Comparison of ENCODE assay signal across 8 cellular contexts in genomic region chr1:8816306-8816705, GRCh38. TPM values are rescaled to one million over a fixed set of nuclear protein-coding genes. Genes with fewer than 3 reads are reported as not detected.
DNase-seq lines count a peak whose midpoint lies in the region; ATAC-seq, FAIRE-seq and TF ChIP-seq lines count a peak whose summit lies in the region.

No MANE protein-coding gene starts in this region.

- CTCF ChIA-PET in CD8-positive, alpha-beta memory T cell (lab: Charles Lee): interaction anchor here (1.6 kb wide), 1 partner anchor 34 kb away, joined by 4 read pairs; no protein-coding TSS in a partner anchor

- peaks cover 37 to 54% (median 48%) of the 10 kb centered on the region in 3 donors for H3K4me1 Mint-ChIP-seq in CD8-positive, alpha-beta memory T cell

- no peaks in the 10 kb centered on the region; the same call in 1 of the 2 replicates for H4K20me1 ChIP-seq in KMS-11 (ENCODE audit: insufficient read depth)

- intact Hi-C loops in aorta (cut with DNase I) (no loop called here), pancreas (cut with DNase I) (no loop called here), mucosa of descending colon (cut with DNase I, micrococcal nuclease) (no loop called here)

- no peak overlapping the region for H2AK5ac ChIP-seq in mesendoderm (ENCODE audit: low read length)

- peak overlapping the region; percentile 93 for H3K27ac ChIP-seq in CD8-positive, alpha-beta memory T cell (ENCODE audit: low read depth, low read length)
- H3K27ac ChIP-seq in KMS-11 (no peak overlapping the region), mesendoderm (ENCODE audit: low read depth, low read length) (no peak overlapping the region), aorta (ENCODE audit: low read depth in 1 of 2, low read length in 2 of 2) (no peak overlapping the region), pancreas (peak overlapping the region in 2 of 4 donors; percentile 88 to 96)

- peak overlapping the region; percentile 85; the same call in 1 of the 2 replicates for H2AFZ ChIP-seq in KMS-11 (ENCODE audit: low read depth)

- no peak for ATAC-seq in aorta (ENCODE audit: low FRiP score)
- no peak for ATAC-seq in pancreas
- ATAC-seq in mucosa of descending colon: no peak

- TF ChIP-seq CTCF in KMS-11 (conservative IDR thresholded peaks at IDR 0.05; ENCODE audit: low read depth, low read length) (no peak), bronchial epithelial cell (IDR thresholded peaks at IDR 0.05; ENCODE audit: insufficient read depth, low read length, severe bottlenecking) (no peak), pancreas (IDR thresholded peaks at IDR 0.05) (no peak), mucosa of descending colon (IDR thresholded peaks at IDR 0.05) (no peak)

- peak overlapping the region; percentile 98 for H3K56ac ChIP-seq in mesendoderm (ENCODE audit: low read length)

- no peak for FAIRE-seq in bronchial epithelial cell (lab: Jason Lieb, UNC)
- FAIRE-seq in pancreas (lab: Jason Lieb, UNC): no peak

- H3K4me2 ChIP-seq in KMS-11 (peak overlapping the region; percentile 59), mesendoderm (ENCODE audit: low read length) (peak overlapping the region; percentile 90)

- H3K27ac Mint-ChIP-seq in CD8-positive, alpha-beta memory T cell: peak overlapping the region; percentile 87 to 100 (median 96)

- H3K36me3 ChIP-seq in CD8-positive, alpha-beta memory T cell (ENCODE audit: insufficient read depth, low read length): no peaks in the 10 kb centered on the region
- no peaks in the 10 kb centered on the region for H3K36me3 ChIP-seq in KMS-11 (ENCODE audit: insufficient read depth)
- no peaks in the 10 kb centered on the region for H3K36me3 ChIP-seq in bronchial epithelial cell (ENCODE audit: control insufficient read depth, insufficient read depth, low read length)
- H3K36me3 ChIP-seq in mesendoderm (ENCODE audit: control insufficient read depth, insufficient read depth, low read length): no peaks in the 10 kb centered on the region
- H3K36me3 ChIP-seq in aorta (ENCODE audit: control insufficient read depth in 1 of 2, insufficient read depth in 2 of 2, low read length in 1 of 2): no peaks in the 10 kb centered on the region
- H3K36me3 ChIP-seq in pancreas: no peaks in the 10 kb centered on the region
- no peaks in the 10 kb centered on the region for H3K36me3 ChIP-seq in mucosa of descending colon (ENCODE audit: low read depth)

- H3K79me1 ChIP-seq in mesendoderm (ENCODE audit: low read length): peaks cover 6% of the 10 kb centered on the region

- H3K79me2 ChIP-seq in KMS-11 (ENCODE audit: insufficient read depth, low read depth) (no peaks in the 10 kb centered on the region), mesendoderm (ENCODE audit: control insufficient read depth, insufficient read depth, low read length) (peaks cover 42% of the 10 kb centered on the region)

- H3K27me3 Mint-ChIP-seq in CD8-positive, alpha-beta memory T cell: peaks cover 6 to 7% of the 10 kb centered on the region in 2 donors

- H4K8ac ChIP-seq in mesendoderm (ENCODE audit: low read depth, low read length): no peak overlapping the region

- H3K9me3 ChIP-seq in CD8-positive, alpha-beta memory T cell (ENCODE audit: low read length): no peaks in the 10 kb centered on the region
- no peaks in the 10 kb centered on the region for H3K9me3 ChIP-seq in aorta (ENCODE audit: control insufficient read depth, low read length)
- H3K9me3 ChIP-seq in pancreas: no peaks in the 10 kb centered on the region
- H3K9me3 ChIP-seq in mucosa of descending colon: no peaks in the 10 kb centered on the region

- no peak overlapping the region for H3K4ac ChIP-seq in mesendoderm (ENCODE audit: low read depth, low read length)

- H3K9ac ChIP-seq in KMS-11 (no peak overlapping the region), mesendoderm (ENCODE audit: low read length) (peak overlapping the region; percentile 98)

- no peaks in the 10 kb centered on the region for H3K27me3 ChIP-seq in CD8-positive, alpha-beta memory T cell (ENCODE audit: insufficient read depth, low read length, poor library complexity, severe bottlenecking)
- peaks cover 5% of the 10 kb centered on the region; the same call in 1 of the 2 replicates for H3K27me3 ChIP-seq in KMS-11 (ENCODE audit: insufficient read depth, low read depth)
- H3K27me3 ChIP-seq in bronchial epithelial cell (ENCODE audit: control insufficient read depth, insufficient read depth, low read length): no peaks in the 10 kb centered on the region
- H3K27me3 ChIP-seq in mesendoderm (ENCODE audit: insufficient read depth, low read length, poor library complexity): no peaks in the 10 kb centered on the region
- no peaks in the 10 kb centered on the region for H3K27me3 ChIP-seq in aorta (ENCODE audit: control insufficient read depth in 1 of 2, insufficient read depth in 2 of 2, low read length in 1 of 2)
- no peaks in the 10 kb centered on the region for H3K27me3 ChIP-seq in pancreas

- H3K36me3 Mint-ChIP-seq in CD8-positive, alpha-beta memory T cell: peaks cover 0 to 10% (median 0%) of the 10 kb centered on the region in 3 donors

- H3K4me3 ChIP-seq in CD8-positive, alpha-beta memory T cell (ENCODE audit: low read length): peak overlapping the region; percentile 80
- H3K4me3 ChIP-seq in KMS-11 (IDR thresholded peaks at IDR 0.05; ENCODE audit: insufficient read depth, low read depth, low read length) (no peak overlapping the region), bronchial epithelial cell (ENCODE audit: low read depth, low read length) (peak overlapping the region; percentile 87), mesendoderm (ENCODE audit: low read length) (peak overlapping the region; percentile 97), aorta (ENCODE audit: low read length in 2 of 2) (peak overlapping the region; percentile 51 to 94), pancreas (peak overlapping the region in 2 of 4 donors; percentile 69 to 80), mucosa of descending colon (no peak overlapping the region)

- H3K4me3 Mint-ChIP-seq in CD8-positive, alpha-beta memory T cell: peak overlapping the region; percentile 86 to 98 (median 91)

- DNase-seq in CD8-positive, alpha-beta memory T cell: no peak
- DNase-seq in bronchial epithelial cell (ENCODE audit: low read depth) (peak; percentile 74), mesendoderm (peak; percentile 15), aorta (no peak), pancreas (no peak), mucosa of descending colon (no peak), KG1 (lab: John Stamatoyannopoulos, UW) (no peak)

- H4K5ac ChIP-seq in mesendoderm (ENCODE audit: low read length): no peak overlapping the region

- POLR2A ChIA-PET in CD8-positive, alpha-beta memory T cell (lab: Charles Lee): no interaction called here

- no peak overlapping the region for H2BK15ac ChIP-seq in mesendoderm (replicated peaks; ENCODE audit: low read depth)

- no peak overlapping the region for H3K18ac ChIP-seq in mesendoderm (ENCODE audit: low read length)

- H2BK5ac ChIP-seq in mesendoderm (ENCODE audit: low read length): no peak overlapping the region

- no CpG with 5 or more reads among the region's 2 CpGs for WGBS in mesendoderm (ENCODE audit: extremely low coverage, insufficient coverage, low lambda C conversion rate)
- WGBS in aorta, 2 donors: 0 to 2% methylated on average over 2 of the region's 2 CpGs
- 0 to 1% methylated on average over 2 of the region's 2 CpGs for WGBS in pancreas, 2 donors

- H3K9me3 Mint-ChIP-seq in CD8-positive, alpha-beta memory T cell: no peaks in the 10 kb centered on the region

- H2BK120ac ChIP-seq in mesendoderm (ENCODE audit: low read depth, low read length): no peak overlapping the region

- H3K4me1 ChIP-seq in CD8-positive, alpha-beta memory T cell (ENCODE audit: insufficient read depth, low read length): peaks cover 24% of the 10 kb centered on the region
- H3K4me1 ChIP-seq in KMS-11 (ENCODE audit: low read depth, poor library complexity, severe bottlenecking) (peaks cover 25% of the 10 kb centered on the region), mesendoderm (ENCODE audit: control insufficient read depth, low read depth, low read length) (peaks cover 5% of the 10 kb centered on the region), aorta (ENCODE audit: control insufficient read depth in 1 of 2, insufficient read depth in 2 of 2, low read length in 2 of 2) (no peaks in the 10 kb centered on the region), pancreas (peaks cover 0 to 12% (median 11%) of the 10 kb centered on the region in 3 donors), mucosa of descending colon (ENCODE audit: low read depth) (peaks cover 8% of the 10 kb centered on the region)

- H3K23ac ChIP-seq in mesendoderm (ENCODE audit: low read length): no peak overlapping the region

RNA-seq across cellular contexts. Expression of gene RERE, which starts 1.1 kb away (rescaled TPM):
- 10 to 100 TPM; 37.9 to 39.2 TPM for total RNA-seq in CD8-positive, alpha-beta memory T cell
- 10.9 TPM for polyA plus RNA-seq in CD8-positive, alpha-beta memory T cell
- 19.2 and 22.7 TPM in 2 replicates for total RNA-seq in bronchial epithelial cell
- polyA plus RNA-seq in mesendoderm (2013, experiment 1 of 2): 55.4 TPM
- 60.2 TPM for polyA plus RNA-seq in mesendoderm (2013, experiment 2 of 2)
- total RNA-seq in aorta: 100 to 1,000 TPM; 111 to 133 TPM
- 10 to 100 TPM; 26.8 to 54.4 TPM for polyA plus RNA-seq in aorta
- 10 to 100 TPM; 47.8 to 76.7 (median 53.4) TPM for total RNA-seq in pancreas
- polyA plus RNA-seq in pancreas: 10 to 100 TPM; 27.0 to 40.6 TPM
- total RNA-seq in mucosa of descending colon: 100 to 1,000 TPM in 2 of 3 donors, 10 to 100 TPM in 1; 99.5 to 204 (median 174) TPM

Comparison
In these comparisons a context has a peak if more than half of its experiments do, and no peak if none do; other contexts are left out.
1. DNase-seq: peak in bronchial epithelial cell (single experiment) and mesendoderm (single experiment); none in CD8-positive, alpha-beta memory T cell (0 of 5), aorta (0 of 2), pancreas (0 of 6), mucosa of descending colon (0 of 3) and KG1 (single experiment).
2. H3K4me3 ChIP-seq: peak in CD8-positive, alpha-beta memory T cell (single experiment), bronchial epithelial cell (single experiment), mesendoderm (single experiment) and aorta (2 of 2); none in KMS-11 (single experiment) and mucosa of descending colon (single experiment).